8 cellular contexts compared by ENCODE assay signal in genomic region chr1:234478481-234479309, GRCh38. TPM values are rescaled to one million over a fixed set of nuclear protein-coding genes. Genes with fewer than 3 reads are reported as not detected.
DNase-seq lines count a peak whose midpoint lies in the region; ATAC-seq and TF ChIP-seq lines count a peak whose summit lies in the region.

Gene TARBP1, minus strand, starts transcription at chr1:234479179. Its CDS starts 76 bp downstream, at chr1:234479103.

- no peaks in the 10 kb centered on the region for H3K9me3 ChIP-seq in right atrium auricular region
- H3K9me3 ChIP-seq in uterus = no peaks in the 10 kb centered on the region

- no peaks in the 10 kb centered on the region for H3K36me3 ChIP-seq in right atrium auricular region
- no peaks in the 10 kb centered on the region for H3K36me3 ChIP-seq in uterus

- intact Hi-C loops in uterus (cut with DNase I; ENCODE audit: low total_unique reads) = no loop called here

- H3K4me3 Mint-ChIP-seq in T-helper 1 cell treated with Interleukin-12 subunit alpha and Interleukin-12 subunit beta and Interleukin-4 antibody, amounts not matched to agents 30 μg/mL and 1 μg/mL, for 36 hours = peak within 1 kb of the TSS; percentile 79

- peak; percentile 67 for ATAC-seq in HG02678 (IDR thresholded peaks at IDR 0.05; ENCODE audit: unreplicated experiment)

- TF ChIP-seq CTCF in GM13976 (IDR thresholded peaks at IDR 0.05; ENCODE audit: borderline replicate concordance, control extremely low read depth, extremely low read depth, insufficient read depth, missing control alignments) (peak; percentile 51), right atrium auricular region (IDR thresholded peaks at IDR 0.05) (no peak), uterus (IDR thresholded peaks at IDR 0.05) (peak in 2 of 4 experiments; percentile 28 to 35)

- peaks cover 36% of the 10 kb centered on the region for H3K4me1 Mint-ChIP-seq in T-helper 1 cell treated with Interleukin-12 subunit alpha and Interleukin-12 subunit beta and Interleukin-4 antibody, amounts not matched to agents 30 μg/mL and 1 μg/mL, for 36 hours (ENCODE audit: low read depth)

- TF ChIP-seq POLR2A in uterus (IDR thresholded peaks at IDR 0.05) = peak in 1 of 2 donors; percentile 16

- in situ Hi-C loops in GM13976 (cut with MboI; ENCODE audit: low sequenced_read_pairs, unreplicated experiment) = loop anchor here (25.0 kb wide), 2 partner anchors 259 to 934 kb away; no protein-coding TSS in a partner anchor

- H3K27ac ChIP-seq in right atrium auricular region (peak within 1 kb of the TSS; percentile 80 to 86), uterus (peak within 1 kb of the TSS; percentile 82 to 83)

- H3K4me3 ChIP-seq in right atrium auricular region (peak within 1 kb of the TSS; percentile 72 to 73), uterus (peak within 1 kb of the TSS; percentile 45 to 77)

- peaks cover 4% of the 10 kb centered on the region for H3K9me3 Mint-ChIP-seq in T-helper 1 cell treated with Interleukin-12 subunit alpha and Interleukin-12 subunit beta and Interleukin-4 antibody, amounts not matched to agents 30 μg/mL and 1 μg/mL, for 36 hours

- DNase-seq in GM13976 (ENCODE audit: low spot score) (peak; percentile 87), NCI-H1105 treated with DMSO at 0.1 percent for 48 hours (lab: John Stamatoyannopoulos, UW) (peak; percentile 60), amniotic stem cell (lab: John Stamatoyannopoulos, UW) (peak; percentile 19), right atrium auricular region (ENCODE audit: low spot score) (no peak), putamen (ENCODE audit: low spot score) (peak; percentile 80), uterus (peak; percentile 33 to 51)

- H3K27me3 Mint-ChIP-seq in T-helper 1 cell treated with Interleukin-12 subunit alpha and Interleukin-12 subunit beta and Interleukin-4 antibody, amounts not matched to agents 30 μg/mL and 1 μg/mL, for 36 hours (ENCODE audit: low read depth) = peaks cover 16% of the 10 kb centered on the region

- H3K4me1 ChIP-seq in right atrium auricular region (peaks cover 0 to 14% of the 10 kb centered on the region in 2 donors), uterus (no peaks in the 10 kb centered on the region)

- no peaks in the 10 kb centered on the region for H3K27me3 ChIP-seq in right atrium auricular region
- no peaks in the 10 kb centered on the region for H3K27me3 ChIP-seq in uterus

- H3K36me3 Mint-ChIP-seq in T-helper 1 cell treated with Interleukin-12 subunit alpha and Interleukin-12 subunit beta and Interleukin-4 antibody, amounts not matched to agents 30 μg/mL and 1 μg/mL, for 36 hours (ENCODE audit: low read depth) = peaks cover 7% of the 10 kb centered on the region

- peak within 1 kb of the TSS; percentile 79 for H3K27ac Mint-ChIP-seq in T-helper 1 cell treated with Interleukin-12 subunit alpha and Interleukin-12 subunit beta and Interleukin-4 antibody, amounts not matched to agents 30 μg/mL and 1 μg/mL, for 36 hours

RNA-seq across cellular contexts. Expression of gene TARBP1, which starts in this region (rescaled TPM):
- total RNA-seq in right atrium auricular region = 10 to 100 TPM in 1 of 2 donors, 1 to 10 TPM in 1; 5.5 to 11.3 TPM
- total RNA-seq in uterus = 10 to 100 TPM in 3 of 4 donors, under 1 TPM in 1; 0.88 to 79.8 (median 21.2) TPM
